In the genomic region with DNA sequence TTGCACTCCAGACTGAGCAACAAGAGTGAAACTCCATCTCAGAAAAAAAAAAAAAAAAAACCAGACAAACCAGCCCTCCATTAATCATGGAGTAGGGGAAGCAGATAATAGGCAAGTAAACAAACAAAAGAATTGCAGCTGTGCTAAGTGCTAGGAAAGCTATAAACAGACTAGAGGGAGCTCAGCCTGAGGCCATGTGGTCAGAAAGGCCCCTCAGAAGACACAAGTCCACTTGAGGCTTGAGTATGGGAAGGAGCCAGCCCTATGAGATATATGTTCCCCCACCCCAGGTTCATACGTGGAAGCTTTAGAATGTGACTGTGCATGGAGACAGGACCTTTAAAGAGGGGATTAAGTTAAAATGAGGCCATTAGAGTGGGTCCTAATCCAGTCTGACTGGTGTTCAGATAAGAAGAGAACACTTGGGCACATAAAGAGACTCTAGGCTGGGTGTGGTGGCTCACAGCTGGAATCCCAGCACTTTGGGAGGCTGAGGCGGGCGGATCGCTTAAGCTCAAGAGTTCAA, we compare ENCODE assay signal across 16 cellular contexts.
DNase-seq lines count a peak whose midpoint lies in the region; ATAC-seq, FAIRE-seq and TF ChIP-seq lines count a peak whose summit lies in the region.
"Had no signal": no experiment of that assay in that cellular context is flagged by ENCODE, and none has a peak within 500 bp of the region (broad histone marks: within the 10 kb centered on the region; RNA-seq: fewer than 3 reads in every experiment).

No MANE protein-coding gene starts in this region.

- H3K4me1 ChIP-seq in RWPE2 (ENCODE audit: insufficient read depth, poor library complexity, severe bottlenecking): no peaks in the 10 kb centered on the region
- peaks cover 8 to 31% (median 27%) of the 10 kb centered on the region in 3 donors for H3K4me1 ChIP-seq in pancreas

- no peak overlapping the region for H3K4me3 ChIP-seq in RWPE2 (ENCODE audit: severe bottlenecking)
- H3K4me3 ChIP-seq in pancreas: no peak overlapping the region
- H3K4me3 ChIP-seq: GM12878, SK-N-MC had no signal

- no peaks in the 10 kb centered on the region for H3K36me3 ChIP-seq in RWPE2 (ENCODE audit: low read depth)
- H3K36me3 ChIP-seq in pancreas: no peaks in the 10 kb centered on the region
- H3K36me3 ChIP-seq: WERI-Rb-1 had no signal

- WGBS in pancreas, 2 donors: 77 to 81% methylated on average over 4 of the region's 4 CpGs

- H3K27ac ChIP-seq in RWPE2 (ENCODE audit: poor library complexity, severe bottlenecking) (no peak overlapping the region), pancreas (peak overlapping the region in 3 of 4 donors; percentile 6 to 87 (median 69))
- H3K27ac ChIP-seq: SK-N-MC, WERI-Rb-1 had no signal

- intact Hi-C loops in pancreas (cut with DNase I): no loop called here

- peak; percentile 8 to 23 for DNase-seq in NCI-H187 (lab: John Stamatoyannopoulos, UW)
- DNase-seq in NCI-H187 treated with DMSO at 0.1 percent for 48 hours (lab: John Stamatoyannopoulos, UW): no peak
- peak; percentile 69 for DNase-seq in NCI-H2029 (lab: John Stamatoyannopoulos, UW)
- DNase-seq in RWPE2 (ENCODE audit: low spot score): peak; percentile 7
- no peak for DNase-seq in pancreas
- DNase-seq: 8988T, left cardiac atrium, NCI-H446, WERI-Rb-1 had no signal

- ATAC-seq in RWPE2 (ENCODE audit: low read depth) (no peak), pancreas (peak; percentile 54 to 72 (median 61)), HG03139 (IDR thresholded peaks at IDR 0.05; ENCODE audit: unreplicated experiment) (no peak), GM21619 (IDR thresholded peaks at IDR 0.05; ENCODE audit: unreplicated experiment) (no peak), HG02973 (IDR thresholded peaks at IDR 0.05; ENCODE audit: unreplicated experiment) (no peak)
- ATAC-seq: GM12878, left cardiac atrium had no signal

- H3K9me3 ChIP-seq in RWPE2 (ENCODE audit: severe bottlenecking): no peaks in the 10 kb centered on the region
- H3K9me3 ChIP-seq in pancreas: no peaks in the 10 kb centered on the region

- no peak for FAIRE-seq in pancreas (lab: Jason Lieb, UNC)
- FAIRE-seq: GM12878, GM19239, H54 had no signal

- TF ChIP-seq CTCF in RWPE2 (IDR thresholded peaks at IDR 0.05; ENCODE audit: poor library complexity, severe bottlenecking) (no peak), pancreas (IDR thresholded peaks at IDR 0.05) (no peak)

- H3K27me3 ChIP-seq in RWPE2 (ENCODE audit: insufficient read depth, poor library complexity, severe bottlenecking): no peaks in the 10 kb centered on the region
- H3K27me3 ChIP-seq in pancreas: no peaks in the 10 kb centered on the region

Comparison
In these comparisons a context has a peak if more than half of its experiments do, and no peak if none do; other contexts are left out.
1. DNase-seq: peak in NCI-H187 (2 of 2), NCI-H2029 (single experiment) and RWPE2 (single experiment); none in NCI-H187 treated with DMSO at 0.1 percent for 48 hours (single experiment) and pancreas (0 of 6).
2. ATAC-seq: peak in pancreas (4 of 4); none in RWPE2 (single experiment), HG03139 (single experiment), GM21619 (single experiment) and HG02973 (single experiment).